Comparison of ENCODE assay signal across 20 cellular contexts in genomic region chr3:72368331-72368975, GRCh38.
A peak's percentile ranks its signal among the peaks of the same experiment; 100 is the strongest.
DNase-seq lines count a peak whose midpoint lies in the region; ATAC-seq, FAIRE-seq and TF ChIP-seq lines count a peak whose summit lies in the region.
"Had no signal": no experiment of that assay in that cellular context is flagged by ENCODE, and none has a peak within 500 bp of the region (broad histone marks: within the 10 kb centered on the region; RNA-seq: fewer than 3 reads in every experiment).

No MANE protein-coding gene starts in this region.

- in situ Hi-C loops in astrocyte of the spinal cord (cut with HindIII; ENCODE audit: low sequenced_read_pairs), result no loop called here

- TF ChIP-seq CTCF in astrocyte of the spinal cord (IDR thresholded peaks at IDR 0.05; ENCODE audit: low read depth, low read length) (no peak), left lung (IDR thresholded peaks at IDR 0.05) (no peak)

- intact Hi-C loops in left lung (cut with DNase I), result no loop called here

- H3K4me1 ChIP-seq in left lung, result no peaks in the 10 kb centered on the region
- peaks cover 6% of the 10 kb centered on the region for H3K4me1 ChIP-seq in effector memory CD4-positive, alpha-beta T cell (ENCODE audit: control insufficient read depth, insufficient read depth, low read length, poor library complexity, severe bottlenecking)
- H3K4me1 ChIP-seq: transverse colon had no signal

- ATAC-seq in left lung (peak; percentile 18), HG02623 (IDR thresholded peaks at IDR 0.05; ENCODE audit: unreplicated experiment) (no peak)
- ATAC-seq: sciatic nerve had no signal

- H3K27me3 ChIP-seq in left lung, result no peaks in the 10 kb centered on the region
- H3K27me3 ChIP-seq in effector memory CD4-positive, alpha-beta T cell (replicated peaks; ENCODE audit: control insufficient read depth, insufficient read depth, low read length, poor library complexity, severe bottlenecking), result no peaks in the 10 kb centered on the region
- H3K27me3 ChIP-seq: ovary, transverse colon had no signal

- FAIRE-seq in HTR-8/SVneo (lab: Jason Lieb, UNC), result no peak
- FAIRE-seq: H54 had no signal

- H3K4me3 ChIP-seq in astrocyte of the spinal cord (ENCODE audit: low read depth, low read length) (no peak overlapping the region), left lung (no peak overlapping the region)
- H3K4me3 ChIP-seq in effector memory CD4-positive, alpha-beta T cell (ENCODE audit: insufficient read depth, low read depth, low read length, poor library complexity, severe bottlenecking), result no peak overlapping the region
- H3K4me3 ChIP-seq: lung, ovary, transverse colon had no signal

- H3K9me3 ChIP-seq in left lung, result no peaks in the 10 kb centered on the region
- H3K9me3 ChIP-seq in effector memory CD4-positive, alpha-beta T cell (ENCODE audit: control insufficient read depth, low read length), result no peaks in the 10 kb centered on the region
- H3K9me3 ChIP-seq: ovary, transverse colon had no signal

- H3K27ac ChIP-seq in left lung, result no peak overlapping the region
- no peak overlapping the region for H3K27ac ChIP-seq in effector memory CD4-positive, alpha-beta T cell (ENCODE audit: insufficient read depth, low read length, poor library complexity, severe bottlenecking)
- H3K27ac ChIP-seq: epithelial cell of prostate, ovary, transverse colon had no signal

- H3K36me3 ChIP-seq in left lung, result no peaks in the 10 kb centered on the region
- no peaks in the 10 kb centered on the region for H3K36me3 ChIP-seq in effector memory CD4-positive, alpha-beta T cell (ENCODE audit: control insufficient read depth, insufficient read depth, low read length)
- H3K36me3 ChIP-seq: ovary, transverse colon had no signal

- peak; percentile 14 for DNase-seq in DMS79 (lab: John Stamatoyannopoulos, UW)
- DNase-seq in LHCN-M2 (ENCODE audit: low read depth), result peak; percentile 87
- peak; percentile 35 for DNase-seq in astrocyte of the spinal cord (ENCODE audit: low read depth, low spot score)
- DNase-seq in left lung, result no peak
- no peak for DNase-seq in HTR-8/SVneo (ENCODE audit: insufficient read length, low spot score)
- DNase-seq in effector memory CD4-positive, alpha-beta T cell, result no peak
- no peak for DNase-seq in HK-2 (ENCODE audit: unreplicated experiment)
- DNase-seq: activated CD4-positive, CD25-positive, alpha-beta regulatory T cell treated with anti-CD3 and anti-CD28 coated beads, Interleukin-2, amount 50 U/mL, for 72 hours; activated naive CD8-positive, alpha-beta T cell treated with anti-CD3 and anti-CD28 coated beads, Interleukin-2, amount 10 ng/mL, durations not matched to agents 7 days and 5 days; Calu3; NCI-H1694; NCI-H510A; ovary; stimulated activated naive CD4-positive, alpha-beta T cell; transverse colon had no signal

Comparison
In these comparisons a context has a peak if more than half of its experiments do, and no peak if none do; other contexts are left out.
1. DNase-seq: peak in DMS79 (single experiment), LHCN-M2 (single experiment) and astrocyte of the spinal cord (single experiment); none in left lung (0 of 2), HTR-8/SVneo (single experiment), effector memory CD4-positive, alpha-beta T cell (0 of 3) and HK-2 (single experiment).